21 cellular contexts compared by ENCODE assay signal in the genomic region with DNA sequence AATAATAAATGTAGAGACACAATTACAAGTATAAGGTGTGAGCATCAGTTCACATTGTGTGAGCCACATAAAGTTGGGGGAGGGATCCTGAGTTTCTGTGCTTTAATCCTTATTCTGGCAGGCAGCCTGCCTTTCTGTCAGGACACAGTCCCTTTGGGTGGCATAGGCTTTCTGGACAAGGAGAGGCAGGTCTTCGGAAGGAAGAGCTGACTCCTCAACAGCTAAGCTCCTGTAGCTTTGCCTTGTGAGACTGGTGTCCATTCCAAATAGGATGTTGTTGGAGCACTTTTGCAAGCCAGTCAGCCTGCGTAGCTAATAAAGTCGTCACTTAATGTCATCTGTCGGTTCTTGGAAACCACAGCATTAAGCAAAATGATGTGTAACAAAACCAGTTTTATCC.
A peak's percentile ranks its signal among the peaks of the same experiment; 100 is the strongest.
DNase-seq lines count a peak whose midpoint lies in the region; ATAC-seq, FAIRE-seq and TF ChIP-seq lines count a peak whose summit lies in the region.
"Had no signal": no experiment of that assay in that cellular context is flagged by ENCODE, and none has a peak within 500 bp of the region (broad histone marks: within the 10 kb centered on the region; RNA-seq: fewer than 3 reads in every experiment).

No MANE protein-coding gene starts in this region.

- H3K4me3 ChIP-seq in bronchial epithelial cell (ENCODE audit: low read depth, low read length) (no peak overlapping the region), esophagus muscularis mucosa (no peak overlapping the region)
- H3K4me3 ChIP-seq: HAP-1 had no signal

- TF ChIP-seq POLR2A in esophagus muscularis mucosa (IDR thresholded peaks at IDR 0.05; ENCODE audit: low read depth): no peak

- H3K4me3 Mint-ChIP-seq in glutamatergic neuron (ENCODE audit: unreplicated experiment): peak overlapping the region; percentile 9
- H3K4me3 Mint-ChIP-seq: CD4-positive, alpha-beta memory T cell had no signal

- DNase-seq in RPMI7951 (ENCODE audit: low read depth) (peak; percentile 11), bronchial epithelial cell (ENCODE audit: low read depth) (peak; percentile 20), esophagus muscularis mucosa (ENCODE audit: extremely low spot score) (peak; percentile 64), glutamatergic neuron (no peak), left colon (no peak), NCI-H1436 (lab: John Stamatoyannopoulos, UW) (no peak), NCI-H1436 treated with DMSO at 0.1 percent for 48 hours (lab: John Stamatoyannopoulos, UW) (no peak)
- no peak for DNase-seq in stimulated activated CD4-positive, alpha-beta T cell treated with anti-CD3 and anti-CD28 coated beads, Interleukin-2, amount 100 ng/mL, for 48 hours
- DNase-seq: C1 segment of cervical spinal cord; Calu3; CD4-positive, alpha-beta memory T cell; COR-L47; DMS53; DMS79 treated with DMSO at 0.1 percent for 48 hours; GF-D8; GOT3; HFFc6 had no signal

- TF ChIP-seq CTCF in bronchial epithelial cell (IDR thresholded peaks at IDR 0.05; ENCODE audit: insufficient read depth, low read length, severe bottlenecking) (no peak), esophagus muscularis mucosa (IDR thresholded peaks at IDR 0.05) (no peak), glutamatergic neuron (IDR thresholded peaks at IDR 0.05; ENCODE audit: partially characterized antibody, unreplicated experiment) (no peak)

- peak overlapping the region; percentile 88 for H3K27ac Mint-ChIP-seq in glutamatergic neuron (ENCODE audit: unreplicated experiment)
- H3K27ac Mint-ChIP-seq: CD4-positive, alpha-beta memory T cell; HFFc6 had no signal

- H3K36me3 ChIP-seq in bronchial epithelial cell (ENCODE audit: control insufficient read depth, insufficient read depth, low read length) (no peaks in the 10 kb centered on the region), esophagus muscularis mucosa (no peaks in the 10 kb centered on the region)
- H3K36me3 ChIP-seq: HAP-1 had no signal

- no peak for ATAC-seq in left colon

- H3K36me3 Mint-ChIP-seq in glutamatergic neuron (ENCODE audit: unreplicated experiment): no peaks in the 10 kb centered on the region
- H3K36me3 Mint-ChIP-seq: CD4-positive, alpha-beta memory T cell had no signal

- peaks cover 10% of the 10 kb centered on the region for H3K9me3 Mint-ChIP-seq in glutamatergic neuron (ENCODE audit: unreplicated experiment)
- H3K9me3 Mint-ChIP-seq: CD4-positive, alpha-beta memory T cell; HFFc6 had no signal

- H3K4me1 ChIP-seq in esophagus muscularis mucosa: peaks cover 12 to 86% (median 71%) of the 10 kb centered on the region in 4 donors
- H3K4me1 ChIP-seq: HAP-1 had no signal

- H3K9me3 ChIP-seq in esophagus muscularis mucosa: no peaks in the 10 kb centered on the region
- H3K9me3 ChIP-seq: HAP-1 had no signal

- no peaks in the 10 kb centered on the region for H3K27me3 ChIP-seq in bronchial epithelial cell (ENCODE audit: control insufficient read depth, insufficient read depth, low read length)
- H3K27me3 ChIP-seq in esophagus muscularis mucosa: no peaks in the 10 kb centered on the region

- peaks cover 9% of the 10 kb centered on the region for H3K27me3 Mint-ChIP-seq in glutamatergic neuron (ENCODE audit: unreplicated experiment)

- WGBS in esophagus muscularis mucosa: 85% methylated on average over 4 of the region's 4 CpGs

- H3K27ac ChIP-seq in esophagus muscularis mucosa (replicated peaks in 1 of 4): peak overlapping the region in 2 of 4 donors; percentile 9 to 34

- no peak for TF ChIP-seq EP300 in esophagus muscularis mucosa (IDR thresholded peaks at IDR 0.05)

- peaks cover 54% of the 10 kb centered on the region for H3K4me1 Mint-ChIP-seq in glutamatergic neuron (ENCODE audit: low read depth, unreplicated experiment)

- no peak for FAIRE-seq in bronchial epithelial cell (lab: Jason Lieb, UNC)
- FAIRE-seq: GM12891, GM18507, H54 had no signal

- intact Hi-C loops in esophagus muscularis mucosa (cut with DNase I): no loop called here
- intact Hi-C loops in left colon (cut with DNase I, micrococcal nuclease): no loop called here

Comparison
In these comparisons a context has a peak if more than half of its experiments do, and no peak if none do; other contexts are left out.
1. DNase-seq: peak in RPMI7951 (single experiment), bronchial epithelial cell (single experiment) and esophagus muscularis mucosa (single experiment); none in glutamatergic neuron (single experiment), left colon (0 of 2), stimulated activated CD4-positive, alpha-beta T cell treated with anti-CD3 and anti-CD28 coated beads, Interleukin-2, amount 100 ng/mL, for 48 hours (0 of 2), NCI-H1436 (single experiment) and NCI-H1436 treated with DMSO at 0.1 percent for 48 hours (single experiment).